ENCODE assay signal across 14 cellular contexts in the genomic region with DNA sequence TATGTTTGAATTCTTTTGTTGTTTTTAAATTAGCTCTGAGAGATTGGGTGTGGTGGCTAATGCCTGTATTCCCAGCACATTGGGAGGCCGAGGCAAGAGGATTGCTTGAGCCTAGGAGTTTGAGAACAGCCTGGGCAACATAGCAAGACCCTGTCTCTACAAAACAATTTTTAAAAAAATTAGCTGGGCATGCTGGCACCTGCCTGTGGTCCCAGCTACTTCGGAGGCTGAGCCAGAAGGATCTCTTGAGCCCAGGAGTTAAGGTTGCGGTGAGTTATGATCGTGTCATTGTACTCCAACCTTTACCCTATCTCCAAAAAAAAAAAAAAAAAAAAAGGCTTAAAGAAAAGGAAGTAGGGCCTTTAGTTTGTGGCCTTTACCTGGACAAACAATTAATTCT. TPM values are rescaled to one million over a fixed set of nuclear protein-coding genes. Genes with fewer than 3 reads are reported as not detected.
DNase-seq lines count a peak whose midpoint lies in the region; ATAC-seq and TF ChIP-seq lines count a peak whose summit lies in the region.
"Had no signal": no experiment of that assay in that cellular context is flagged by ENCODE, and none has a peak within 500 bp of the region (broad histone marks: within the 10 kb centered on the region; RNA-seq: fewer than 3 reads in every experiment).

No MANE protein-coding gene starts in this region.

- H3K4me3 ChIP-seq in GM23248, result no peak overlapping the region
- H3K4me3 ChIP-seq in right atrium auricular region, result no peak overlapping the region
- H3K4me3 ChIP-seq in smooth muscle cell, result no peak overlapping the region
- no peak overlapping the region for H3K4me3 ChIP-seq in breast epithelium
- H3K4me3 ChIP-seq: pancreas had no signal

- no peaks in the 10 kb centered on the region for H3K9me3 ChIP-seq in GM23248 (ENCODE audit: low read depth)
- H3K9me3 ChIP-seq in right atrium auricular region, result no peaks in the 10 kb centered on the region
- no peaks in the 10 kb centered on the region for H3K9me3 ChIP-seq in smooth muscle cell (replicated peaks; ENCODE audit: low read depth)
- no peaks in the 10 kb centered on the region for H3K9me3 ChIP-seq in breast epithelium
- H3K9me3 ChIP-seq: pancreas had no signal

- H3K27ac ChIP-seq in GM23248 (0 out of 2 replicates have a peak overlapping the region, but pooled peaks have one; percentile 16), right atrium auricular region (peak overlapping the region; percentile 35 to 77), smooth muscle cell (ENCODE audit: low read depth) (peak overlapping the region; percentile 38), breast epithelium (no peak overlapping the region)

- peaks cover 28% of the 10 kb centered on the region for H3K4me1 ChIP-seq in GM23248 (ENCODE audit: insufficient read depth)
- peaks cover 2 to 29% of the 10 kb centered on the region in 2 donors for H3K4me1 ChIP-seq in right atrium auricular region
- H3K4me1 ChIP-seq in smooth muscle cell (ENCODE audit: low read depth), result peaks cover 7% of the 10 kb centered on the region
- H3K4me1 ChIP-seq in breast epithelium, result no peaks in the 10 kb centered on the region

- H3K9ac ChIP-seq in GM23248 (no peak overlapping the region), smooth muscle cell (ENCODE audit: low read depth) (no peak overlapping the region)

- peak overlapping the region; percentile 32 for H3K4me2 ChIP-seq in GM23248 (ENCODE audit: unreplicated experiment)
- peak overlapping the region; percentile 1 for H3K4me2 ChIP-seq in smooth muscle cell

- peaks cover 24% of the 10 kb centered on the region for H3F3A ChIP-seq in GM23248 (ENCODE audit: insufficient read depth)
- H3F3A ChIP-seq in smooth muscle cell (ENCODE audit: low read depth), result peaks cover 6% of the 10 kb centered on the region

- no peak overlapping the region for H3K4me3 Mint-ChIP-seq in WTC11
- H3K4me3 Mint-ChIP-seq: activated naive CD4-positive, alpha-beta T cell treated with anti-CD3 and anti-CD28 coated beads, Interleukin-2, amount 50 U/mL, for 24 hours had no signal

- H2AFZ ChIP-seq in GM23248 (no peak overlapping the region), smooth muscle cell (ENCODE audit: low read depth) (no peak overlapping the region)

- ATAC-seq in WTC11 (no peak), HG02938 (IDR thresholded peaks at IDR 0.05; ENCODE audit: unreplicated experiment) (no peak)

- in situ Hi-C loops in GM23248 (cut with MboI), result no loop called here

- H3K27ac Mint-ChIP-seq in WTC11, result no peak overlapping the region; the same call in 1 of the 2 replicates
- H3K27ac Mint-ChIP-seq: activated naive CD4-positive, alpha-beta T cell treated with anti-CD3 and anti-CD28 coated beads, Interleukin-2, amount 50 U/mL, for 24 hours had no signal

- TF ChIP-seq POLR2A in breast epithelium (IDR thresholded peaks at IDR 0.05), result no peak

- H3K36me3 ChIP-seq in GM23248 (ENCODE audit: low read depth), result no peaks in the 10 kb centered on the region
- H3K36me3 ChIP-seq in right atrium auricular region, result peaks cover 11% of the 10 kb centered on the region
- no peaks in the 10 kb centered on the region for H3K36me3 ChIP-seq in smooth muscle cell (ENCODE audit: low read depth)
- H3K36me3 ChIP-seq in breast epithelium, result no peaks in the 10 kb centered on the region

- CTCF ChIA-PET in WTC11 (lab: Charles Lee), result no interaction called here

- 60 to 64% methylated on average over 4 of the region's 4 CpGs for WGBS in GM23248 (ENCODE audit: low coverage in 1 of 2, low lambda C conversion rate in 2 of 2, missing lambda C conversion rate in 2 of 2), 2 experiments
- WGBS in smooth muscle cell (ENCODE audit: low lambda C conversion rate), result 88% methylated on average over 4 of the region's 4 CpGs

- peaks cover 16% of the 10 kb centered on the region for H3K79me2 ChIP-seq in GM23248 (ENCODE audit: insufficient read depth)
- H3K79me2 ChIP-seq in smooth muscle cell (ENCODE audit: low read depth), result peaks cover 3% of the 10 kb centered on the region

- H4K20me1 ChIP-seq in GM23248 (ENCODE audit: insufficient read depth) (no peaks in the 10 kb centered on the region), smooth muscle cell (ENCODE audit: low read depth) (peaks cover 35% of the 10 kb centered on the region)

- no peak for DNase-seq in GM23248
- DNase-seq in WTC11 (ENCODE audit: low spot score), result no peak
- no peak for DNase-seq in right atrium auricular region (ENCODE audit: low spot score)
- no peak for DNase-seq in smooth muscle cell (lab: John Stamatoyannopoulos, UW; ENCODE audit: unreplicated experiment)
- no peak for DNase-seq in AG08396 (ENCODE audit: low spot score)
- DNase-seq in NCI-H2107 treated with DMSO at 0.1 percent for 48 hours (lab: John Stamatoyannopoulos, UW; ENCODE audit: unreplicated experiment), result no peak
- DNase-seq in breast epithelium (ENCODE audit: low spot score in 2 of 2), result no peak
- DNase-seq: erythroblast, NCI-H1417 treated with DMSO at 0.1 percent for 48 hours, NCI-H524, pancreas, SIG-M5 had no signal

- no peaks in the 10 kb centered on the region for H3K27me3 ChIP-seq in GM23248 (replicated peaks; ENCODE audit: insufficient read depth)
- no peaks in the 10 kb centered on the region for H3K27me3 ChIP-seq in right atrium auricular region
- H3K27me3 ChIP-seq in smooth muscle cell (ENCODE audit: low read depth), result no peaks in the 10 kb centered on the region
- H3K27me3 ChIP-seq in breast epithelium, result no peaks in the 10 kb centered on the region
- H3K27me3 ChIP-seq: pancreas had no signal

- H3K4me1 Mint-ChIP-seq in WTC11, result peaks cover 17% of the 10 kb centered on the region

- no peaks in the 10 kb centered on the region for H3K9me3 Mint-ChIP-seq in WTC11
- H3K9me3 Mint-ChIP-seq: activated naive CD4-positive, alpha-beta T cell treated with anti-CD3 and anti-CD28 coated beads, Interleukin-2, amount 50 U/mL, for 24 hours had no signal

- no peaks in the 10 kb centered on the region for H3K27me3 Mint-ChIP-seq in WTC11 (ENCODE audit: low read depth)
- H3K27me3 Mint-ChIP-seq: activated naive CD4-positive, alpha-beta T cell treated with anti-CD3 and anti-CD28 coated beads, Interleukin-2, amount 50 U/mL, for 24 hours had no signal

- peaks cover 30% of the 10 kb centered on the region for H3K36me3 Mint-ChIP-seq in WTC11

- POLR2A ChIA-PET in WTC11 (lab: Charles Lee), result interaction anchor here (1.9 kb wide), 1 partner anchor 23 kb away, joined by 5 read pairs; a partner anchor contains a TSS

- TF ChIP-seq CTCF in WTC11 (IDR thresholded peaks at IDR 0.05) (no peak), right atrium auricular region (IDR thresholded peaks at IDR 0.05) (no peak), smooth muscle cell (IDR thresholded peaks at IDR 0.05; ENCODE audit: borderline replicate concordance, insufficient read depth, poor library complexity, severe bottlenecking) (no peak), breast epithelium (IDR thresholded peaks at IDR 0.05) (no peak)

- intact Hi-C loops in breast epithelium (cut with DNase I; ENCODE audit: low total_unique reads), result no loop called here

- H3K9me2 ChIP-seq in GM23248 (ENCODE audit: insufficient read depth), result no peaks in the 10 kb centered on the region

TF ChIP-seq in WTC11, 78 proteins besides CTCF, POLR2A, EP300 and RAD21:
- TF ChIP-seq TCF7 (CRISPR knock-in tag; IDR thresholded peaks at IDR 0.05; ENCODE audit: low read depth) (no peak), ZNF121 (CRISPR knock-in tag; IDR thresholded peaks at IDR 0.05) (peak; percentile 66; the same call in 1 of the 2 replicates)

RNA-seq across cellular contexts. Expression of a gene that starts 22.9 kb away (rescaled TPM):
- total RNA-seq in GM23248 (2014; rRNA removed; shearing (Covaris generic)), result 10.7 and 17.1 TPM in 2 replicates
- 3.4 and 4.5 TPM in 2 replicates for polyA plus RNA-seq in GM23248 (2016; fragmentation: Nextera tagmentation; extraction: Ambion mirVana)
- 17.8 to 20.4 TPM (median 18.7 TPM) in 3 replicates for total RNA-seq in WTC11 (2021)
- 10 to 100 TPM; 15.2 to 41.0 TPM for total RNA-seq in right atrium auricular region
- total RNA-seq in smooth muscle cell, result 9.5 and 10.7 TPM in 2 replicates
- polyA plus RNA-seq in smooth muscle cell, result 4.1 and 4.5 TPM in 2 replicates
- total RNA-seq in breast epithelium, result 10 to 100 TPM; 11.0 to 20.3 (median 20.1) TPM

RNA-seq across cellular contexts. Expression of a gene that starts 58.8 kb away (rescaled TPM):
- total RNA-seq in GM23248 (2014; rRNA removed; shearing (Covaris generic)), result 18.2 and 19.0 TPM in 2 replicates
- polyA plus RNA-seq in GM23248 (2016; fragmentation: Nextera tagmentation; extraction: Ambion mirVana) (11.4 and 13.1 TPM in 2 replicates), smooth muscle cell (3.4 and 5.7 TPM in 2 replicates)
- total RNA-seq in WTC11 (2021) (57.7 to 66.9 TPM (median 58.3 TPM) in 3 replicates), right atrium auricular region (1 to 10 TPM; 1.1 to 2.2 TPM), smooth muscle cell (4.8 and 10.7 TPM in 2 replicates), breast epithelium (under 1 TPM; 0.33 to 0.64 (median 0.59) TPM)

Comparison
In these comparisons a context has a peak if more than half of its experiments do, and no peak if none do; other contexts are left out.
1. H3K27ac ChIP-seq: peak in GM23248 (single experiment), right atrium auricular region (2 of 2) and smooth muscle cell (single experiment); none in breast epithelium (0 of 2).